38 cellular contexts compared by ENCODE assay signal in genomic region chr1:153213519-153213918, GRCh38. TPM values are rescaled to one million over a fixed set of nuclear protein-coding genes. Genes with fewer than 3 reads are reported as not detected.
"Had no signal": no experiment of that assay in that cellular context is flagged by ENCODE, and none has a peak within 500 bp of the region (broad histone marks: within the 10 kb centered on the region; RNA-seq: fewer than 3 reads in every experiment).

No MANE protein-coding gene starts in this region.

- ATAC-seq: activated naive CD4-positive, alpha-beta T cell treated with anti-CD3 and anti-CD28 coated beads, Interleukin-2, amount 50 U/mL, for 72 hours; activated naive CD8-positive, alpha-beta T cell treated with anti-CD3 and anti-CD28 coated beads, Interleukin-2, amount 50 U/mL, for 24 hours; activated T-cell treated with anti-CD3 and anti-CD28 coated beads, Interleukin-2, amount 50 U/mL, for 4 hours; activated T-cell treated with anti-CD3 and anti-CD28 coated beads, Interleukin-2, amount 50 U/mL, for 72 hours; activated T-helper 17 cell treated with anti-CD3 and anti-CD28 coated beads, Interleukin-2, amount 50 U/mL, for 72 hours; body of pancreas had no signal

- H3K27ac ChIP-seq: adrenal gland, ascending aorta, body of pancreas, brain microvascular endothelial cell, breast epithelium, cardiac muscle cell had no signal

- H3K9me3 ChIP-seq: adrenal gland, ascending aorta, body of pancreas, breast epithelium had no signal

- FAIRE-seq: astrocyte, bronchial epithelial cell had no signal

- H3K27me3 ChIP-seq: adrenal gland, ascending aorta, body of pancreas, brain microvascular endothelial cell, cardiac muscle cell had no signal

- H3K36me3 ChIP-seq: adrenal gland, ascending aorta, brain microvascular endothelial cell, breast epithelium, cardiac muscle cell had no signal

- H3K4me3 ChIP-seq: adrenal gland, ascending aorta, body of pancreas, breast epithelium, cardiac muscle cell had no signal

- DNase-seq: activated effector memory CD4-positive, alpha-beta T cell treated with anti-CD3 and anti-CD28 coated beads, Interleukin-2, amount 50 U/mL, for 16 hours; activated effector memory CD4-positive, alpha-beta T cell treated with Interleukin-2 at 50 U/mL for 16 hours; activated gamma-delta T cell; activated gamma-delta T cell treated with Interleukin-2 at 50 U/mL for 16 hours; activated naive CD4-positive, alpha-beta T cell; activated naive CD4-positive, alpha-beta T cell treated with anti-CD3 and anti-CD28 coated beads for 36 hours; activated naive CD4-positive, alpha-beta T cell treated with anti-CD3 and anti-CD28 coated beads, Interleukin-2, amount 10 ng/mL, durations not matched to agents 7 days and 5 days; activated naive CD4-positive, alpha-beta T cell treated with anti-CD3 and anti-CD28 coated beads, Interleukin-2, amount 50 U/mL, for 16 hours; activated naive CD4-positive, alpha-beta T cell treated with Interleukin-2 at 50 U/mL for 16 hours; activated naive CD8-positive, alpha-beta T cell treated with anti-CD3 and anti-CD28 coated beads for 36 hours; activated naive CD8-positive, alpha-beta T cell treated with anti-CD3 and anti-CD28 coated beads, Interleukin-2, amount 10 ng/mL, durations not matched to agents 7 days and 5 days; activated naive CD8-positive, alpha-beta T cell treated with anti-CD3 and anti-CD28 coated beads, Interleukin-2, amount 50 U/mL, for 24 hours; activated T-cell treated with anti-CD3 and anti-CD28 coated beads, Interleukin-2, amount 50 U/mL, for 4 hours; activated T-cell treated with anti-CD3 and anti-CD28 coated beads, Interleukin-2, amount 50 U/mL, for 48 hours; activated T-cell treated with anti-CD3 and anti-CD28 coated beads, Interleukin-2, amount 50 U/mL, for 72 hours; adrenal gland; amniotic stem cell; amygdala; anterior cingulate cortex; aorta; body of pancreas; brain microvascular endothelial cell; caudate nucleus; central memory CD4-positive, alpha-beta T cell; cerebellar nuclear complex had no signal

- H3K4me1 ChIP-seq: adrenal gland, ascending aorta, body of pancreas, breast epithelium had no signal

RNA-seq across cellular contexts. Expression of gene PRR9, which starts 3.9 kb away (rescaled TPM):
- total RNA-seq: activated naive CD4-positive, alpha-beta T cell treated with anti-CD3 and anti-CD28 coated beads for 36 hours; activated naive CD4-positive, alpha-beta T cell treated with anti-CD3 and anti-CD28 coated beads, Interleukin-2, amount 50 U/mL, for 72 hours; activated naive CD8-positive, alpha-beta T cell treated with anti-CD3 and anti-CD28 coated beads for 36 hours; activated naive CD8-positive, alpha-beta T cell treated with anti-CD3 and anti-CD28 coated beads, Interleukin-2, amount 10 ng/mL, durations not matched to agents 7 days and 5 days; activated T-cell treated with anti-CD3 and anti-CD28 coated beads, Interleukin-2, amount 50 U/mL, for 4 hours; activated T-cell treated with anti-CD3 and anti-CD28 coated beads, Interleukin-2, amount 50 U/mL, for 72 hours; activated T-helper 1 cell treated with anti-CD3 and anti-CD28 coated beads, Interleukin-12 subunit alpha, Interleukin-12 subunit beta, Interleukin-2, Interleukin-4 antibody, amounts not matched to agents 30 ng/mL and 10 ng/mL and 1 ng/mL, durations not matched to agents 14 hours and 24 hours and 36 hours; activated T-helper 17 cell treated with anti-CD3 and anti-CD28 coated beads, Interleukin-2, amount 50 U/mL, for 72 hours; activated T-helper 2 cell treated with anti-CD3 and anti-CD28 coated beads, Interferon-gamma antibody, Interleukin-2, Interleukin-4, amounts not matched to agents 10 μg/mL and 5 μg/mL and 100 μg/mL, durations not matched to agents 14 hours and 24 hours and 36 hours; adrenal gland; aorta; ascending aorta; body of pancreas; breast epithelium; bronchial epithelial cell; cardiac muscle cell; cardiac septum; cerebellum; chondrocyte had no signal
- polyA plus RNA-seq: adrenal gland, aorta, cardiac muscle cell had no signal

RNA-seq across cellular contexts. Expression of gene LELP1, which starts 10.3 kb away (rescaled TPM):
- total RNA-seq: activated naive CD4-positive, alpha-beta T cell treated with anti-CD3 and anti-CD28 coated beads for 36 hours; activated naive CD4-positive, alpha-beta T cell treated with anti-CD3 and anti-CD28 coated beads, Interleukin-2, amount 50 U/mL, for 72 hours; activated naive CD8-positive, alpha-beta T cell treated with anti-CD3 and anti-CD28 coated beads for 36 hours; activated naive CD8-positive, alpha-beta T cell treated with anti-CD3 and anti-CD28 coated beads, Interleukin-2, amount 10 ng/mL, durations not matched to agents 7 days and 5 days; activated T-cell treated with anti-CD3 and anti-CD28 coated beads, Interleukin-2, amount 50 U/mL, for 4 hours; activated T-cell treated with anti-CD3 and anti-CD28 coated beads, Interleukin-2, amount 50 U/mL, for 72 hours; activated T-helper 1 cell treated with anti-CD3 and anti-CD28 coated beads, Interleukin-12 subunit alpha, Interleukin-12 subunit beta, Interleukin-2, Interleukin-4 antibody, amounts not matched to agents 30 ng/mL and 10 ng/mL and 1 ng/mL, durations not matched to agents 14 hours and 24 hours and 36 hours; activated T-helper 17 cell treated with anti-CD3 and anti-CD28 coated beads, Interleukin-2, amount 50 U/mL, for 72 hours; activated T-helper 2 cell treated with anti-CD3 and anti-CD28 coated beads, Interferon-gamma antibody, Interleukin-2, Interleukin-4, amounts not matched to agents 10 μg/mL and 5 μg/mL and 100 μg/mL, durations not matched to agents 14 hours and 24 hours and 36 hours; adrenal gland; aorta; ascending aorta; astrocyte; body of pancreas; breast epithelium; bronchial epithelial cell; cardiac muscle cell; cardiac septum; cerebellum; chondrocyte had no signal
- polyA plus RNA-seq: adipose tissue, adrenal gland, aorta, cardiac muscle cell had no signal

RNA-seq across cellular contexts. Expression of gene LORICRIN, which starts 46.0 kb away (rescaled TPM):
- total RNA-seq: activated naive CD4-positive, alpha-beta T cell treated with anti-CD3 and anti-CD28 coated beads for 36 hours; activated naive CD4-positive, alpha-beta T cell treated with anti-CD3 and anti-CD28 coated beads, Interleukin-2, amount 50 U/mL, for 72 hours; activated naive CD8-positive, alpha-beta T cell treated with anti-CD3 and anti-CD28 coated beads for 36 hours; activated naive CD8-positive, alpha-beta T cell treated with anti-CD3 and anti-CD28 coated beads, Interleukin-2, amount 10 ng/mL, durations not matched to agents 7 days and 5 days; activated T-cell treated with anti-CD3 and anti-CD28 coated beads, Interleukin-2, amount 50 U/mL, for 4 hours; activated T-helper 1 cell treated with anti-CD3 and anti-CD28 coated beads, Interleukin-12 subunit alpha, Interleukin-12 subunit beta, Interleukin-2, Interleukin-4 antibody, amounts not matched to agents 30 ng/mL and 10 ng/mL and 1 ng/mL, durations not matched to agents 14 hours and 24 hours and 36 hours; activated T-helper 17 cell treated with anti-CD3 and anti-CD28 coated beads, Interleukin-2, amount 50 U/mL, for 72 hours; activated T-helper 2 cell treated with anti-CD3 and anti-CD28 coated beads, Interferon-gamma antibody, Interleukin-2, Interleukin-4, amounts not matched to agents 10 μg/mL and 5 μg/mL and 100 μg/mL, durations not matched to agents 14 hours and 24 hours and 36 hours; adrenal gland; aorta; ascending aorta; astrocyte; body of pancreas; breast epithelium; bronchial epithelial cell; cardiac muscle cell; cardiac septum; cerebellum; chondrocyte had no signal
- polyA plus RNA-seq: adipose tissue, adrenal gland, aorta, cardiac muscle cell had no signal
